In the genomic region with DNA sequence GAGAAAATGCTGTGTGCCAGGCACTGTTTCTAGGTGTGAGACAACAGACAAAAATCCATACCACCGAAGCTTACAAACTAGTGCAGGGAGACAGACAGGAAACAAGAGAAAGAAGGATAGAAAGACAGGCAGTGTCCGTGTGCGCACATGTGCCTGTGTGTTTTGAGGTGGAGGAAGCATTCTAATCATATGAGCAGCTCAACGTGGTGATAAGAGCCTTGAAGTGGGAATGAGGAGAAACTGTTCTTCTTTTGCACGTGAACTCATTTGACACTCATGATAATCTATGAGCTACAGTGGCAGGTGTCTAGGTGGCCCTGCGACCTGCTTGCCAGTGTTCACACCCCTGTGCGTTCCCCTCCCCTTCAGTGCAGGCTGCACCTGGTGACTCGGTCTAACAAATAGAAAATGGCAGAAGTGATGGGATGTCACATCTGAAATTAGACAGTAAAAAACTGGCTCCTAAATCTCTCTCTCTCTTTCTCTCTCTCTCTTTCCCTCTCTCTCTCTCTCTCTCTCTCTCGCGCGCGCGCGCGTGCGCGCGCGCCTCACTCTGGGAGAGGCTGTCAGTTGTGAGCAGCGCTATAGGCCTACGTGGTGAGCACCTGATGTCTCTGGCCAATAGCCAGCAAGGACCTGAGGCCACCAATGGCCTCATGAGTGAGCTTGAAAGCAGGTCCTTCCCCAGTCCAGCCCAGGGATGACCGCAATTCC, we compare ENCODE assay signal across 19 cellular contexts.
DNase-seq lines count a peak whose midpoint lies in the region; TF ChIP-seq lines count a peak whose summit lies in the region.
"Had no signal": no experiment of that assay in that cellular context is flagged by ENCODE, and none has a peak within 500 bp of the region (broad histone marks: within the 10 kb centered on the region; RNA-seq: fewer than 3 reads in every experiment).

No MANE protein-coding gene starts in this region.

- H3K9me3 ChIP-seq in HEK293 (ENCODE audit: control insufficient read depth, insufficient read depth, low read depth, low read length) = no peaks in the 10 kb centered on the region
- H3K9me3 ChIP-seq in neuronal stem cell (replicated peaks in 1 of 2; ENCODE audit: control insufficient read depth in 2 of 2, insufficient read depth in 1 of 2, low read depth in 1 of 2, low read length in 2 of 2) = no peaks in the 10 kb centered on the region
- H3K9me3 ChIP-seq in WERI-Rb-1 (ENCODE audit: severe bottlenecking) = no peaks in the 10 kb centered on the region
- H3K9me3 ChIP-seq: A549, Caco-2 had no signal

- CTCF ChIA-PET in HEK293 (lab: Yijun Ruan, JAX) = interaction anchor here (1.3 kb wide), 1 partner anchor 76 kb away, joined by 3 read pairs; no protein-coding TSS in a partner anchor
- CTCF ChIA-PET in GM10248 (lab: Yijun Ruan, JAX) = interaction anchor here (1.5 to 1.7 kb wide), 2 partner anchors 13 to 109 kb away, joined by 3 to 6 read pairs; no protein-coding TSS in a partner anchor

- H2BK5ac ChIP-seq in neuronal stem cell (ENCODE audit: low read length) = no peak overlapping the region

- peak overlapping the region; percentile 36 for H3K18ac ChIP-seq in neuronal stem cell (ENCODE audit: low read length)

- no peak overlapping the region for H3K23ac ChIP-seq in neuronal stem cell (ENCODE audit: low read depth, low read length, poor library complexity)

- POLR2A ChIA-PET in HEK293 (lab: Yijun Ruan, JAX) (no interaction called here), GM10248 (lab: Yijun Ruan, JAX) (no interaction called here)

- H3K27me3 ChIP-seq in neuronal stem cell (ENCODE audit: control insufficient read depth in 3 of 3, insufficient read depth in 3 of 3, low read depth in 1 of 3, low read length in 3 of 3) = peaks cover 2 to 30% (median 28%) of the 10 kb centered on the region in 3 experiments
- H3K27me3 ChIP-seq in WERI-Rb-1 (ENCODE audit: insufficient read depth, low read depth, severe bottlenecking) = peaks cover 96% of the 10 kb centered on the region

- no peak for TF ChIP-seq CTCF in HEK293 (tag by site-specific recombination; IDR thresholded peaks at IDR 0.05)
- no peak for TF ChIP-seq CTCF in WERI-Rb-1 (IDR thresholded peaks at IDR 0.05; ENCODE audit: low read depth, low read length)
- no peak for TF ChIP-seq CTCF in GM10248 (IDR thresholded peaks at IDR 0.05; ENCODE audit: control extremely low read depth, extremely low read depth, low read depth, missing control alignments)

- no peak overlapping the region for H2BK120ac ChIP-seq in neuronal stem cell (ENCODE audit: low read depth, low read length)

- H3K4me2 ChIP-seq in neuronal stem cell (ENCODE audit: insufficient read depth, low read length, poor library complexity, severe bottlenecking) = no peak overlapping the region
- H3K4me2 ChIP-seq: A549; BLaER1 treated with 17β-estradiol and CSF1 and Interleukin-3, amounts not matched to agents 10 nM and 100 nM had no signal

- no peak overlapping the region for H3K4ac ChIP-seq in neuronal stem cell (ENCODE audit: low read length)

- DNase-seq in NCI-H510A treated with DMSO at 0.1 percent for 48 hours (lab: John Stamatoyannopoulos, UW) (peak; percentile 11), islet precursor cell (peak; percentile 12), neuronal stem cell (ENCODE audit: low spot score) (no peak), WERI-Rb-1 (no peak), GM10248 (ENCODE audit: extremely low spot score) (no peak), HT-29 (ENCODE audit: low spot score) (no peak)
- DNase-seq: AML-193; Caco-2; Calu3; CD4-positive, alpha-beta T cell; CD8-positive, alpha-beta T cell; DMS79 treated with DMSO at 0.1 percent for 48 hours; GF-D8 had no signal

- no CpG with 5 or more reads among the region's 22 CpGs for WGBS in neuronal stem cell (ENCODE audit: extremely low coverage in 2 of 2, insufficient read length in 2 of 2, insufficient replicate concordance in 1 of 2), 2 donors

- no peak overlapping the region for H3K4me3 ChIP-seq in HEK293 (ENCODE audit: low read depth, low read length)
- no peak overlapping the region for H3K4me3 ChIP-seq in neuronal stem cell (ENCODE audit: low read length in 2 of 2)
- H3K4me3 ChIP-seq in WERI-Rb-1 (ENCODE audit: low read depth, low read length) = no peak overlapping the region
- H3K4me3 ChIP-seq: A549; BLaER1 treated with 17β-estradiol and CSF1 and Interleukin-3, amounts not matched to agents 10 nM and 100 nM; GM12878 had no signal

- H3K36me3 ChIP-seq in HEK293 (ENCODE audit: control insufficient read depth in 2 of 2, insufficient read depth in 1 of 2, low read length in 2 of 2) (no peaks in the 10 kb centered on the region), neuronal stem cell (replicated peaks in 1 of 2; ENCODE audit: control insufficient read depth in 2 of 2, insufficient read depth in 2 of 2, low read length in 2 of 2) (no peaks in the 10 kb centered on the region), WERI-Rb-1 (no peaks in the 10 kb centered on the region)
- H3K36me3 ChIP-seq: BLaER1 treated with 17β-estradiol and CSF1 and Interleukin-3, amounts not matched to agents 10 nM and 100 nM had no signal

- no peaks in the 10 kb centered on the region for H3K79me1 ChIP-seq in neuronal stem cell (ENCODE audit: low read depth, low read length)

- no peak overlapping the region for H3K9ac ChIP-seq in neuronal stem cell (ENCODE audit: low read depth, low read length, poor library complexity)
- H3K9ac ChIP-seq: BLaER1 treated with 17β-estradiol and CSF1 and Interleukin-3, amounts not matched to agents 10 nM and 100 nM had no signal

- no peak overlapping the region for H2AFZ ChIP-seq in neuronal stem cell (ENCODE audit: low read length)

- no peak overlapping the region for H2BK12ac ChIP-seq in neuronal stem cell (ENCODE audit: low read length)

- H4K91ac ChIP-seq in neuronal stem cell (ENCODE audit: low read depth, low read length, poor library complexity) = no peak overlapping the region

- H3K27ac ChIP-seq in HEK293 (ENCODE audit: extremely low read depth, low read depth, low read length) (no peak overlapping the region), neuronal stem cell (replicated peaks; ENCODE audit: low read length) (no peak overlapping the region), WERI-Rb-1 (no peak overlapping the region)
- H3K27ac ChIP-seq: 22Rv1; A549; BLaER1 treated with 17β-estradiol and CSF1 and Interleukin-3, amounts not matched to agents 10 nM and 100 nM; C4-2B had no signal

- no peak overlapping the region for H4K8ac ChIP-seq in neuronal stem cell (ENCODE audit: low read depth, low read length)

- H2AK5ac ChIP-seq in neuronal stem cell (ENCODE audit: low read depth, low read length) = no peak overlapping the region

- H3K14ac ChIP-seq in neuronal stem cell (ENCODE audit: low read length) = no peak overlapping the region

- H2BK15ac ChIP-seq in neuronal stem cell (ENCODE audit: low read length) = no peak overlapping the region

- H3K4me1 ChIP-seq in HEK293 (ENCODE audit: control insufficient read depth, insufficient read depth, low read length) (no peaks in the 10 kb centered on the region), neuronal stem cell (ENCODE audit: control insufficient read depth in 2 of 2, insufficient read depth in 1 of 2, low read depth in 1 of 2, low read length in 2 of 2) (peaks cover 0 to 2% of the 10 kb centered on the region in 2 donors)
- H3K4me1 ChIP-seq: A549 had no signal

TF ChIP-seq in HEK293, 187 proteins besides CTCF, POLR2A, EP300 and RAD21:
- TF ChIP-seq ZNF596 (tag by site-specific recombination; IDR thresholded peaks at IDR 0.05) = peak; percentile 54
- TF ChIP-seq ZNF791 (tag by site-specific recombination; IDR thresholded peaks at IDR 0.05) = no peak

Comparison
In these comparisons a context has a peak if more than half of its experiments do, and no peak if none do; other contexts are left out.
1. DNase-seq: peak in NCI-H510A treated with DMSO at 0.1 percent for 48 hours (single experiment) and islet precursor cell (single experiment); none in neuronal stem cell (single experiment), WERI-Rb-1 (single experiment), GM10248 (single experiment) and HT-29 (single experiment).